ENCODE assay signal across 22 cellular contexts in the genomic region with DNA sequence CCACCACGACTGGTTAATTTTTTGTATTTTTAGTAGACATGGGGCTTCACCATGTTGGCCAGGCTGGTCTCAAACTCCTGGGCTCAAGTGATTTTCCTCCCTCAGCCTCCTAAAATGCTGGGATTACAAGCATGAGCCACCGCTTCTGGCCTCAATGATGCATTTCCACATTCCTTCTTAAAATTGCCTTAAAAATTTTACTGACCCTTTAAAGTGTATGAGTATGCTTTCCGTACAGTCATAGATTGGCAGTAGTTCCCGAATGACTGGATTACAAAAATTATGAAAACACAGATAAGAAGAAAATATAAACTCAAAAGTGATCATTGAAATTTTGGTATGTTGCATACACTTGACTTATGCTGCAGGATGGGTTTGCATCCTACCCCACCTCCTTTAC. TPM values are rescaled to one million over a fixed set of nuclear protein-coding genes. Genes with fewer than 3 reads are reported as not detected.
DNase-seq lines count a peak whose midpoint lies in the region.
"Had no signal": no experiment of that assay in that cellular context is flagged by ENCODE, and none has a peak within 500 bp of the region (broad histone marks: within the 10 kb centered on the region; RNA-seq: fewer than 3 reads in every experiment).

No MANE protein-coding gene starts in this region.

- peak; percentile 86 for DNase-seq in EH (ENCODE audit: low read depth)
- peak; percentile 57 for DNase-seq in NCI-H226
- peak; percentile 51 for DNase-seq in dermis blood vessel endothelial cell
- DNase-seq in non-pigmented ciliary epithelial cell (ENCODE audit: low read depth) = peak; percentile 28
- no peak for DNase-seq in NCI-H2029 treated with DMSO at 0.1 percent for 48 hours (lab: John Stamatoyannopoulos, UW)
- DNase-seq in activated CD4-positive, alpha-beta T cell treated with anti-CD3 and anti-CD28 coated beads for 1 hour = no peak
- no peak for DNase-seq in NCI-H2171 treated with DMSO at 0.1 percent for 48 hours (lab: John Stamatoyannopoulos, UW)
- no peak for DNase-seq in foreskin melanocyte
- DNase-seq: activated CD4-positive, CD25-positive, alpha-beta regulatory T cell; activated CD8-positive, alpha-beta T cell treated with anti-CD3 and anti-CD28 coated beads for 36 hours; activated gamma-delta T cell treated with Interleukin-2 at 50 U/mL for 16 hours; COR-L47; DMS79; NCI-H1436 treated with DMSO at 0.1 percent for 48 hours; NCI-H526 treated with DMSO at 0.1 percent for 48 hours; RPMI8226; small intestine; stimulated activated CD4-positive, alpha-beta T cell treated with anti-CD3 and anti-CD28 coated beads, Interleukin-2, amount 100 ng/mL, for 24 hours had no signal

RNA-seq across cellular contexts. Expression of a gene that starts 27.0 kb away (rescaled TPM):
- 1.2 and 3.2 TPM in 2 replicates for total RNA-seq in dermis blood vessel endothelial cell
- total RNA-seq: activated CD8-positive, alpha-beta T cell treated with anti-CD3 and anti-CD28 coated beads for 36 hours; B cell; bronchial epithelial cell; H1; kidney epithelial cell had no signal

Comparison
In these comparisons a context has a peak if more than half of its experiments do, and no peak if none do; other contexts are left out.
1. DNase-seq: peak in EH (single experiment), NCI-H226 (single experiment), dermis blood vessel endothelial cell (single experiment) and non-pigmented ciliary epithelial cell (single experiment); none in NCI-H2029 treated with DMSO at 0.1 percent for 48 hours (single experiment), activated CD4-positive, alpha-beta T cell treated with anti-CD3 and anti-CD28 coated beads for 1 hour (single experiment), NCI-H2171 treated with DMSO at 0.1 percent for 48 hours (single experiment) and foreskin melanocyte (single experiment).